Comparison of ENCODE assay signal across 1 cellular context in genomic region chr20:36632487-36633284, GRCh38.
TF ChIP-seq lines count a peak whose summit lies in the region.

No MANE protein-coding gene starts in this region.

TF ChIP-seq in HepG2, 621 proteins besides CTCF, POLR2A, EP300 and RAD21 (continued from another document and continues in another):
- TF ChIP-seq ZGPAT (CRISPR knock-in tag; IDR thresholded peaks at IDR 0.05) (peak; percentile 81), ZNF564 (CRISPR knock-in tag; IDR thresholded peaks at IDR 0.05) (0 out of 2 replicates have a peak, but pooled peaks have one; percentile 66), ZNF761 (CRISPR knock-in tag; conservative IDR thresholded peaks at IDR 0.05) (peak; percentile 88), FOXA1 (IDR thresholded peaks at IDR 0.05) (no peak), FOXA1 (CRISPR knock-in tag; IDR thresholded peaks at IDR 0.05) (peak; percentile 41; the same call in 1 of the 2 replicates), RXRA (CRISPR knock-in tag; IDR thresholded peaks at IDR 0.05) (peak; percentile 75; the same call in 1 of the 2 replicates), MATR3 (CRISPR knock-in tag; IDR thresholded peaks at IDR 0.05) (no peak; the same call in 1 of the 2 replicates), THRA (CRISPR knock-in tag; IDR thresholded peaks at IDR 0.05; ENCODE audit: borderline replicate concordance) (peak; percentile 72), ZNF280D (CRISPR knock-in tag; IDR thresholded peaks at IDR 0.05) (peak; percentile 77; the same call in 1 of the 2 replicates), HES4 (CRISPR knock-in tag; IDR thresholded peaks at IDR 0.05; ENCODE audit: borderline replicate concordance) (0 out of 2 replicates have a peak, but pooled peaks have one; percentile 33), SP1 (IDR thresholded peaks at IDR 0.05) (no peak), SP1 (CRISPR knock-in tag; IDR thresholded peaks at IDR 0.05) (peak; percentile 49; the same call in 1 of the 2 replicates), ZMAT5 (CRISPR knock-in tag; IDR thresholded peaks at IDR 0.05; ENCODE audit: borderline replicate concordance, low read depth) (no peak), ZFX (CRISPR knock-in tag; IDR thresholded peaks at IDR 0.05; ENCODE audit: low read depth) (peak; percentile 94), TFDP2 (CRISPR knock-in tag; IDR thresholded peaks at IDR 0.05) (peak; percentile 34; the same call in 1 of the 2 replicates), ZNF414 (CRISPR knock-in tag; IDR thresholded peaks at IDR 0.05) (peak; percentile 99), HOMEZ (CRISPR knock-in tag; IDR thresholded peaks at IDR 0.05; ENCODE audit: low read depth) (peak; percentile 58; the same call in 1 of the 2 replicates), ZSCAN5A (CRISPR knock-in tag; IDR thresholded peaks at IDR 0.05; ENCODE audit: borderline replicate concordance) (peak; percentile 50; the same call in 1 of the 2 replicates), CEBPB (IDR thresholded peaks at IDR 0.05; ENCODE audit: borderline replicate concordance, low read depth, low read length) (peak; percentile 91), ZNF407 (CRISPR knock-in tag; IDR thresholded peaks at IDR 0.05; ENCODE audit: not compliant biosample characterization) (peak; percentile 86), SSRP1 (CRISPR knock-in tag; IDR thresholded peaks at IDR 0.05) (peak; percentile 74; the same call in 1 of the 2 replicates), HOXD1 (CRISPR knock-in tag; IDR thresholded peaks at IDR 0.05) (no peak; the same call in 1 of the 2 replicates), NR2F6 (IDR thresholded peaks at IDR 0.05) (peak; percentile 90), NR2F6 (CRISPR knock-in tag; IDR thresholded peaks at IDR 0.05) (peak; percentile 97), SMC3 (IDR thresholded peaks at IDR 0.05; ENCODE audit: low read length) (peak; percentile 96), PRPF4 (IDR thresholded peaks at IDR 0.05; ENCODE audit: low read depth, low read length, poor library complexity, severe bottlenecking) (peak; percentile 34), HMGXB4 (CRISPR knock-in tag; IDR thresholded peaks at IDR 0.05; ENCODE audit: borderline replicate concordance in 1 of 2, low read depth in 1 of 2) (peak; percentile 83 to 89), FOXC1 (CRISPR knock-in tag; IDR thresholded peaks at IDR 0.05; ENCODE audit: borderline replicate concordance) (peak; percentile 70), FOXK1 (CRISPR knock-in tag; IDR thresholded peaks at IDR 0.05; ENCODE audit: borderline replicate concordance, low read depth) (peak; percentile 28; the same call in 1 of the 2 replicates), SMAD3 (CRISPR knock-in tag; IDR thresholded peaks at IDR 0.05) (peak; percentile 49; the same call in 1 of the 2 replicates), ZNF263 (CRISPR knock-in tag; IDR thresholded peaks at IDR 0.05) (peak; percentile 88), ZNF354B (CRISPR knock-in tag; IDR thresholded peaks at IDR 0.05) (0 out of 2 replicates have a peak, but pooled peaks have one; percentile 50), RARA (CRISPR knock-in tag; IDR thresholded peaks at IDR 0.05) (peak; percentile 81)
